In the genomic region with DNA sequence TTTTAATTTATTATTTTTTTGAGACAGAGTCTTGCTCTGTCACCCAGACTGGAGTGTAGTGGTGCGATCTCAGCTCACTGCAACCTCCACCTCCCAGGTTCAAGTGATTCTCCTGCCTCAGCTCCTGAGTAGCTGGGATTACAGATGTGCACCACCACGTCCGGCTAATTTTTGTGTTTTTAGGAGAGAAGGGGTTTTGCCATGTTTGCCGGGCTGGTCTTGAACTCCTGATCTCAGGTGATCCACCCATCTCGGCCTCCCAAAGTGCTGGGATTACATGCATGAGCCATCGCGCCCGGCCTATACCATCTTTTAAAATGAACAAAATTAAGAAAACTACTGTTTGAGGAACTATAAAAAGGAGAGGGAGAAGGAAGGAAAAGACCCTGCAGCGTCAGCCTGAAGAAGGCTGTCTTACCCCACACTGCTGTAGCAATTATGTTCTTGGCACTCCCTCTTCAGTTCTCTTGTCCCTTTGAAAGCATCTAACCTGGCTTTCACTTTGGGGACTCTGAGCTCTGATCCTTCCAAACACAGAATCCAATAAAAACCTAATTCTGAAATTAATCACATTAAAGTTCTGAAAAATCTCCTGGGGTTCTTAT, we compare ENCODE assay signal across 8 cellular contexts. TPM values are rescaled to one million over a fixed set of nuclear protein-coding genes. Genes with fewer than 3 reads are reported as not detected.
A peak's percentile ranks its signal among the peaks of the same experiment; 100 is the strongest.
DNase-seq lines count a peak whose midpoint lies in the region; ATAC-seq and TF ChIP-seq lines count a peak whose summit lies in the region.
"Not testable (repeated sequence)": the region's sequence is repeated elsewhere in the genome, so short reads cannot be mapped to it uniquely, and the experiment has no call there.

No MANE protein-coding gene starts in this region.

- WGBS in body of pancreas, 2 donors, result 73 to 90% methylated on average over 9 of the region's 9 CpGs
- 78% methylated on average over 9 of the region's 9 CpGs for WGBS in esophagus muscularis mucosa
- 97% methylated on average over 4 of the region's 9 CpGs for WGBS in mesenchymal stem cell
- WGBS in transverse colon (ENCODE audit: low coverage in 1 of 2), 2 donors, result 87 to 91% methylated on average over 6 to 9 of the region's 9 CpGs

- not testable (repeated sequence) for H3K9me3 ChIP-seq in body of pancreas; esophagus muscularis mucosa; mesenchymal stem cell (ENCODE audit: control insufficient read depth, low read length); gastrocnemius medialis; transverse colon

- not testable (repeated sequence) for H3K23ac ChIP-seq in mesenchymal stem cell (ENCODE audit: low read length in 2 of 2)

- H3K4me1 ChIP-seq in body of pancreas, result peaks cover 74% of the 10 kb centered on the region
- peaks cover 55 to 78% (median 76%) of the 10 kb centered on the region in 4 donors for H3K4me1 ChIP-seq in esophagus muscularis mucosa
- H3K4me1 ChIP-seq in mesenchymal stem cell (ENCODE audit: control insufficient read depth, insufficient read depth, low read depth, low read length), result peaks cover 14% of the 10 kb centered on the region
- peaks cover 55 to 56% of the 10 kb centered on the region in 2 donors for H3K4me1 ChIP-seq in gastrocnemius medialis
- peaks cover 23 to 77% (median 63%) of the 10 kb centered on the region in 4 donors for H3K4me1 ChIP-seq in transverse colon

- not testable (repeated sequence) for H4K8ac ChIP-seq in mesenchymal stem cell (ENCODE audit: low read length)

- H3K4ac ChIP-seq in mesenchymal stem cell (ENCODE audit: low read depth in 1 of 2, low read length in 2 of 2), result not testable (repeated sequence)

- not testable (repeated sequence) for TF ChIP-seq EP300 in esophagus muscularis mucosa (IDR thresholded peaks at IDR 0.05); transverse colon (IDR thresholded peaks at IDR 0.05; ENCODE audit: low read depth)

- not testable (repeated sequence) for H2BK15ac ChIP-seq in mesenchymal stem cell (ENCODE audit: low read depth, poor library complexity, severe bottlenecking)

- H4K91ac ChIP-seq in mesenchymal stem cell (ENCODE audit: low read length), result not testable (repeated sequence)

- in situ Hi-C loops in gastrocnemius medialis (cut with MboI; ENCODE audit: low sequenced_read_pairs in 4 of 4), result loop anchor here in 1 of 4 donors (25.0 kb wide), 1 partner anchor 364 kb away; the partner anchor contains the start of genes AGER, AGPAT1, GPSM3 and PBX2
- in situ Hi-C loops in transverse colon (cut with MboI; ENCODE audit: low pct_ligation_motif_present in 1 of 4, low pct_unique_long_range_greater_than_20kb in 1 of 4, low sequenced_read_pairs in 3 of 4), result loop anchor here in 1 of 4 donors (10.0 kb wide), 1 partner anchor 89 kb away; the partner anchor contains the start of gene CLIC1

- not testable (repeated sequence) for H3K79me1 ChIP-seq in mesenchymal stem cell (replicated peaks; ENCODE audit: low read length, poor library complexity, severe bottlenecking)

- not testable (repeated sequence) for H2BK120ac ChIP-seq in mesenchymal stem cell (ENCODE audit: low read depth, low read length)

- H2AFZ ChIP-seq in mesenchymal stem cell (ENCODE audit: low read depth, low read length), result not testable (repeated sequence)

- ATAC-seq in body of pancreas, gastrocnemius medialis: not testable (repeated sequence)

- H2BK5ac ChIP-seq in mesenchymal stem cell (ENCODE audit: low read depth, low read length, poor library complexity, severe bottlenecking), result not testable (repeated sequence)

- not testable (repeated sequence) for H3K4me3 ChIP-seq in body of pancreas; esophagus muscularis mucosa; mesenchymal stem cell (ENCODE audit: insufficient read depth in 1 of 2, low read depth in 1 of 2, low read length in 2 of 2); gastrocnemius medialis; transverse colon

- H3K4me2 ChIP-seq in mesenchymal stem cell (ENCODE audit: low read length, poor library complexity, severe bottlenecking), result not testable (repeated sequence)

- H3K27me3 ChIP-seq in body of pancreas; esophagus muscularis mucosa; mesenchymal stem cell (ENCODE audit: control insufficient read depth in 1 of 2, insufficient read depth in 1 of 2, low read length in 2 of 2); gastrocnemius medialis; transverse colon: not testable (repeated sequence)

- TF ChIP-seq POLR2A in body of pancreas (IDR thresholded peaks at IDR 0.05); esophagus muscularis mucosa (IDR thresholded peaks at IDR 0.05; ENCODE audit: low read depth); gastrocnemius medialis (IDR thresholded peaks at IDR 0.05); transverse colon (IDR thresholded peaks at IDR 0.05): not testable (repeated sequence)

- DNase-seq in GDM1 (lab: John Stamatoyannopoulos, UW), result peak; percentile 33
- peak; percentile 46 for DNase-seq in NOMO-1 treated with dmso at 0.1 percent for 144 hours (lab: John Stamatoyannopoulos, UW; ENCODE audit: unreplicated experiment)
- not testable (repeated sequence) for DNase-seq in body of pancreas; esophagus muscularis mucosa (ENCODE audit: extremely low spot score); mesenchymal stem cell; gastrocnemius medialis; transverse colon

- not testable (repeated sequence) for H3K14ac ChIP-seq in mesenchymal stem cell (ENCODE audit: low read length in 2 of 2)

- peak overlapping the region; percentile 53 for H2AK5ac ChIP-seq in mesenchymal stem cell (ENCODE audit: low read length, severe bottlenecking)

- intact Hi-C loops in body of pancreas (cut with DNase I); esophagus muscularis mucosa (cut with DNase I); transverse colon (cut with DNase I; ENCODE audit: low total_unique reads): not testable (repeated sequence)
- intact Hi-C loops in gastrocnemius medialis (cut with DNase I; ENCODE audit: low total_unique reads), result loop anchor here (5.0 to 10.0 kb wide), 2 partner anchors 1149 to 1209 kb away; partner anchors contain the start of genes MRPS18B and PPP1R10

- H3K9ac ChIP-seq in mesenchymal stem cell (ENCODE audit: low read length), result not testable (repeated sequence)

- TF ChIP-seq CTCF in VCaP (conservative IDR thresholded peaks at IDR 0.05); body of pancreas (IDR thresholded peaks at IDR 0.05); esophagus muscularis mucosa (IDR thresholded peaks at IDR 0.05); gastrocnemius medialis (IDR thresholded peaks at IDR 0.05 in 4 of 5, conservative IDR thresholded peaks at IDR 0.05 in 1 of 5); transverse colon (IDR thresholded peaks at IDR 0.05): not testable (repeated sequence)

- not testable (repeated sequence) for H2BK12ac ChIP-seq in mesenchymal stem cell (ENCODE audit: low read length in 2 of 2)

- H3K27ac ChIP-seq in VCaP (peak overlapping the region; percentile 97), body of pancreas (peak overlapping the region in 3 of 4 donors; percentile 96 to 100 (median 98)), esophagus muscularis mucosa (replicated peaks in 1 of 4) (peak overlapping the region; percentile 92 to 97 (median 96)), gastrocnemius medialis (peak overlapping the region; percentile 97 to 98 (median 97)), transverse colon (peak overlapping the region; percentile 95 to 98 (median 96))
- H3K27ac ChIP-seq in mesenchymal stem cell (ENCODE audit: low read length, poor library complexity, severe bottlenecking), result not testable (repeated sequence)

- not testable (repeated sequence) for H3K18ac ChIP-seq in mesenchymal stem cell (ENCODE audit: low read depth in 1 of 2, low read length in 2 of 2)

- H3K36me3 ChIP-seq in body of pancreas (replicated peaks in 1 of 2; ENCODE audit: insufficient read depth in 1 of 2, low read depth in 2 of 2); esophagus muscularis mucosa; mesenchymal stem cell (ENCODE audit: control insufficient read depth in 1 of 2, insufficient read depth in 2 of 2, low read depth in 1 of 2, low read length in 2 of 2); gastrocnemius medialis; transverse colon: not testable (repeated sequence)

RNA-seq across cellular contexts. Expression of gene HSPA1B, which starts 3.8 kb away (rescaled TPM):
- total RNA-seq in body of pancreas, result 100 to 1,000 TPM in 1 of 2 donors, 10 to 100 TPM in 1; 87.0 to 131 TPM
- 100 to 1,000 TPM; 120 to 315 (median 274) TPM for total RNA-seq in esophagus muscularis mucosa
- polyA plus RNA-seq in mesenchymal stem cell (2013, experiment 1 of 2), result 29.0 TPM
- 26.7 TPM for polyA plus RNA-seq in mesenchymal stem cell (2013, experiment 2 of 2)
- total RNA-seq in gastrocnemius medialis, result 100 to 1,000 TPM in 2 of 4 donors, 10 to 100 TPM in 2; 71.5 to 178 (median 112) TPM
- total RNA-seq in transverse colon, result 100 to 1,000 TPM; 104 to 471 (median 278) TPM

RNA-seq across cellular contexts. Expression of gene HSPA1A, which starts 8.4 kb away (rescaled TPM):
- 10 to 100 TPM; 70.9 to 92.1 TPM for total RNA-seq in body of pancreas
- 100 to 1,000 TPM; 235 to 451 (median 370) TPM for total RNA-seq in esophagus muscularis mucosa
- polyA plus RNA-seq in mesenchymal stem cell (2013, experiment 1 of 2), result 42.7 TPM
- polyA plus RNA-seq in mesenchymal stem cell (2013, experiment 2 of 2), result 44.5 TPM
- total RNA-seq in gastrocnemius medialis, result 100 to 1,000 TPM in 2 of 4 donors, 10 to 100 TPM in 2; 85.8 to 205 (median 111) TPM
- 100 to 1,000 TPM; 192 to 247 (median 221) TPM for total RNA-seq in transverse colon

RNA-seq across cellular contexts. Expression of gene HSPA1L, which starts 8.6 kb away (rescaled TPM):
- 1 to 10 TPM in 1 of 2 donors, under 1 TPM in 1; 0.33 to 1.0 TPM for total RNA-seq in body of pancreas
- total RNA-seq in esophagus muscularis mucosa, result 1 to 10 TPM; 1.2 to 3.7 (median 2.6) TPM
- polyA plus RNA-seq in mesenchymal stem cell (2013, experiment 1 of 2), result 0.70 TPM
- polyA plus RNA-seq in mesenchymal stem cell (2013, experiment 2 of 2), result 0.64 TPM
- 1 to 10 TPM; 1.1 to 7.1 (median 3.5) TPM for total RNA-seq in gastrocnemius medialis
- under 1 TPM in 2 of 4 donors, not detected in 2; 0.64 to 0.68 TPM for total RNA-seq in transverse colon

RNA-seq across cellular contexts. Expression of gene LSM2, which starts 16.9 kb away (rescaled TPM):
- total RNA-seq in body of pancreas (10 to 100 TPM; 21.0 to 22.4 TPM), esophagus muscularis mucosa (10 to 100 TPM; 24.2 to 41.5 (median 32.9) TPM), gastrocnemius medialis (10 to 100 TPM; 25.1 to 43.7 (median 32.9) TPM), transverse colon (10 to 100 TPM; 23.5 to 43.0 (median 34.8) TPM)
- 56.3 TPM for polyA plus RNA-seq in mesenchymal stem cell (2013, experiment 1 of 2)
- polyA plus RNA-seq in mesenchymal stem cell (2013, experiment 2 of 2), result 60.3 TPM

RNA-seq across cellular contexts. Expression of gene VARS1, which starts 28.1 kb away (rescaled TPM):
- total RNA-seq in body of pancreas (10 to 100 TPM; 39.2 to 67.6 TPM), esophagus muscularis mucosa (10 to 100 TPM; 25.0 to 53.2 (median 34.8) TPM), gastrocnemius medialis (100 to 1,000 TPM in 1 of 4 donors, 10 to 100 TPM in 3; 39.2 to 102 (median 67.4) TPM), transverse colon (10 to 100 TPM; 18.0 to 54.7 (median 31.1) TPM)
- polyA plus RNA-seq in mesenchymal stem cell (2013, experiment 1 of 2), result 36.2 TPM
- polyA plus RNA-seq in mesenchymal stem cell (2013, experiment 2 of 2), result 34.7 TPM
